Comparison of ENCODE assay signal across 12 cellular contexts in the genomic region with DNA sequence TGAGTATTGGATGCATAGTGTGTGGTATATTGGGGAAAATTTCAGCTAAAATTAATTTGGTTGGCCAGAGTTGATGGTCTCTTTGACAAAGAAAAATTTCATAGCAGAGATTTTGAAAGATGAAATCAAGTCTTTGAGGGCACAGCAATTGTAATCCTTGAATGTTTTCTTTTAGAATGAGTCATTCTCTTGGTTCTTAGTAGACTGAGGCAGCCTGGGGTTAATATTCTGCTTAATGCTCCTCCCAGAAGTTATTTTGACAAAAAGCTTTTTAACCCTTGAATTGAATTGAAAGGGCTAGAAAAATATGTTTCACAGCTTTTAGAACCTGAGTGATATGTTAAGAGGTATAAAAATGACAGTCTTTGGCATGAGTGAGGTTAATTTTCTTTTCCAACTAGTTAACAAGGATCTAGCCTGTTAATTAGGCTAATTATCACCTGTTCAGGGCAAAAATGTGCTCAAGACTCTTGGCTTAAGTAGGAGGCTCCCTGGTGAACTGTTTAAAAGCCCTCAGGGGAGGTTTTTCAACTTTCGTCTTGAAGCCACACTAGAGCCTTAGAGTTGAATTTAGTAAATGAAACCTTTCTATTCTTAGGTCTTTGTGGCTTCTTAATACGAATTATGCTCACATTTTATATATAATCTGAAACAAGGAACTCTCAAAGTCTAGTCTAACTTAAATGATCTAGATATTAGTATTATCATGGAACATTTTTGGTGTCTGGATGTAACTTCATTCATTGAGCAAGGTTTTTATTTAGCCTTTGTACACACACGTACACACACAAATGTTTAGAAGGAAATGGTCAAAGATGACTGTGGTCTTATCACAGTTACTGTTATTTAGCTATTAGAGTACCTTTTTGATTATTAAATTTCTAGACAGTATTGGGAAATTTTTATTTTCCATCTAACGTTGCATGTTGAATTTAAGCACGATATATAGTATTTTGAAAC.
DNase-seq lines count a peak whose midpoint lies in the region; ATAC-seq and TF ChIP-seq lines count a peak whose summit lies in the region.
"Had no signal": no experiment of that assay in that cellular context is flagged by ENCODE, and none has a peak within 500 bp of the region (broad histone marks: within the 10 kb centered on the region; RNA-seq: fewer than 3 reads in every experiment).

No MANE protein-coding gene starts in this region.

- no peaks in the 10 kb centered on the region for H3K4me1 Mint-ChIP-seq in activated CD8-positive, alpha-beta T cell treated with anti-CD3 and anti-CD28 coated beads for 36 hours (ENCODE audit: low read depth)
- H3K4me1 Mint-ChIP-seq: CD4-positive, alpha-beta memory T cell had no signal

- peak; percentile 91 for ATAC-seq in GM19467 (IDR thresholded peaks at IDR 0.05; ENCODE audit: unreplicated experiment)
- ATAC-seq in HG03064 (IDR thresholded peaks at IDR 0.05; ENCODE audit: low read depth, unreplicated experiment), result peak; percentile 96
- no peak for ATAC-seq in activated CD8-positive, alpha-beta T cell treated with anti-CD3 and anti-CD28 coated beads for 36 hours
- ATAC-seq: body of pancreas had no signal

- no peaks in the 10 kb centered on the region for H3K9me3 Mint-ChIP-seq in activated CD8-positive, alpha-beta T cell treated with anti-CD3 and anti-CD28 coated beads for 36 hours
- H3K9me3 Mint-ChIP-seq: CD4-positive, alpha-beta memory T cell; nephron had no signal

- CTCF ChIA-PET in activated CD8-positive, alpha-beta T cell treated with anti-CD3 and anti-CD28 coated beads for 36 hours (lab: Charles Lee), result interaction anchor here (0.6 kb wide), 1 partner anchor 27 kb away, joined by 3 read pairs; no protein-coding TSS in a partner anchor

- TF ChIP-seq CTCF in GM10266 (IDR thresholded peaks at IDR 0.05; ENCODE audit: control insufficient read depth, insufficient read depth, low read depth, missing control alignments), result no peak
- TF ChIP-seq CTCF in activated CD8-positive, alpha-beta T cell treated with anti-CD3 and anti-CD28 coated beads for 36 hours (IDR thresholded peaks at IDR 0.05), result no peak

- DNase-seq in GM10266 (ENCODE audit: extremely low spot score), result peak; percentile 36
- peak; percentile 2 for DNase-seq in amniotic epithelial cell (ENCODE audit: low read depth)
- no peak for DNase-seq in activated CD8-positive, alpha-beta T cell treated with anti-CD3 and anti-CD28 coated beads for 36 hours
- no peak for DNase-seq in NOMO-1 treated with dmso at 0.1 percent for 144 hours (lab: John Stamatoyannopoulos, UW; ENCODE audit: unreplicated experiment)
- DNase-seq in hypothalamus (lab: John Stamatoyannopoulos, UW), result no peak
- no peak for DNase-seq in occipital lobe (lab: John Stamatoyannopoulos, UW)
- DNase-seq: activated CD4-positive, alpha-beta T cell treated with anti-CD3 and anti-CD28 coated beads for 4 hours; body of pancreas; CD4-positive, alpha-beta memory T cell had no signal

- no peak overlapping the region for H3K4me3 Mint-ChIP-seq in activated CD8-positive, alpha-beta T cell treated with anti-CD3 and anti-CD28 coated beads for 36 hours
- H3K4me3 Mint-ChIP-seq: CD4-positive, alpha-beta memory T cell; nephron had no signal

- POLR2A ChIA-PET in activated CD8-positive, alpha-beta T cell treated with anti-CD3 and anti-CD28 coated beads for 36 hours (lab: Charles Lee), result no interaction called here

- intact Hi-C loops in activated CD8-positive, alpha-beta T cell treated with anti-CD3 and anti-CD28 coated beads for 36 hours (cut with micrococcal nuclease), result no loop called here

- H3K27me3 Mint-ChIP-seq in activated CD8-positive, alpha-beta T cell treated with anti-CD3 and anti-CD28 coated beads for 36 hours, result no peaks in the 10 kb centered on the region
- H3K27me3 Mint-ChIP-seq: CD4-positive, alpha-beta memory T cell had no signal

- no peak overlapping the region for H3K27ac Mint-ChIP-seq in activated CD8-positive, alpha-beta T cell treated with anti-CD3 and anti-CD28 coated beads for 36 hours
- H3K27ac Mint-ChIP-seq: CD4-positive, alpha-beta memory T cell had no signal

- no peaks in the 10 kb centered on the region for H3K36me3 Mint-ChIP-seq in activated CD8-positive, alpha-beta T cell treated with anti-CD3 and anti-CD28 coated beads for 36 hours (ENCODE audit: low read depth)
- H3K36me3 Mint-ChIP-seq: CD4-positive, alpha-beta memory T cell had no signal

Comparison
In these comparisons a context has a peak if more than half of its experiments do, and no peak if none do; other contexts are left out.
1. DNase-seq: peak in GM10266 (single experiment) and amniotic epithelial cell (single experiment); none in activated CD8-positive, alpha-beta T cell treated with anti-CD3 and anti-CD28 coated beads for 36 hours (single experiment), NOMO-1 treated with dmso at 0.1 percent for 144 hours (single experiment), hypothalamus (0 of 51) and occipital lobe (single experiment).